ENCODE assay signal across 16 cellular contexts in genomic region chr11:72321381-72321996, GRCh38.
DNase-seq lines count a peak whose midpoint lies in the region; ATAC-seq and TF ChIP-seq lines count a peak whose summit lies in the region.
"Had no signal": no experiment of that assay in that cellular context is flagged by ENCODE, and none has a peak within 500 bp of the region (broad histone marks: within the 10 kb centered on the region; RNA-seq: fewer than 3 reads in every experiment).

No MANE protein-coding gene starts in this region.

- no peak for TF ChIP-seq CTCF in SK-N-SH (IDR thresholded peaks at IDR 0.05)
- no peak for TF ChIP-seq CTCF in fibroblast of mammary gland (conservative IDR thresholded peaks at IDR 0.05; ENCODE audit: control insufficient read depth, insufficient read depth, low read depth, low read length)
- TF ChIP-seq CTCF in ascending aorta (IDR thresholded peaks at IDR 0.05), result no peak

- peaks cover 34 to 72% of the 10 kb centered on the region in 2 experiments for H3K4me1 ChIP-seq in SK-N-SH (ENCODE audit: control insufficient read depth in 1 of 2, insufficient read depth in 2 of 2, low read depth in 1 of 2, low read length in 1 of 2)
- no peaks in the 10 kb centered on the region for H3K4me1 ChIP-seq in ascending aorta
- H3K4me1 ChIP-seq: tibial nerve had no signal

- no peak overlapping the region for H3K4me3 ChIP-seq in SK-N-SH (ENCODE audit: low read depth in 2 of 2, low read length in 1 of 2)
- H3K4me3 ChIP-seq in fibroblast of mammary gland (ENCODE audit: control insufficient read depth, low read depth, low read length), result no peak overlapping the region
- H3K4me3 ChIP-seq in ascending aorta, result no peak overlapping the region
- H3K4me3 ChIP-seq: tibial nerve had no signal

- peaks cover 2 to 4% of the 10 kb centered on the region in 2 experiments for H3K36me3 ChIP-seq in SK-N-SH (replicated peaks in 1 of 2; ENCODE audit: control insufficient read depth in 1 of 2, insufficient read depth in 2 of 2, low read length in 1 of 2)
- H3K36me3 ChIP-seq in ascending aorta, result peaks cover 8 to 9% of the 10 kb centered on the region in 2 donors

- peaks cover 16% of the 10 kb centered on the region for H3K4me1 Mint-ChIP-seq in activated CD4-positive, alpha-beta T cell treated with anti-CD3 and anti-CD28 coated beads for 36 hours
- peaks cover 6% of the 10 kb centered on the region for H3K4me1 Mint-ChIP-seq in activated CD4-positive, alpha-beta T cell treated with anti-CD3 and anti-CD28 coated beads, Interleukin-2, amount 10 ng/mL, durations not matched to agents 7 days and 5 days
- peaks cover 12% of the 10 kb centered on the region for H3K4me1 Mint-ChIP-seq in stimulated activated effector memory CD8-positive, alpha-beta T cell treated with anti-CD3 and anti-CD28 coated beads, Interleukin-12 subunit alpha, Interleukin-12 subunit beta, amount 100 ng/mL, for 72 hours
- H3K4me1 Mint-ChIP-seq: activated B cell treated with CpG ODN at 0.5 μM for 24 hours had no signal

- ATAC-seq in activated CD4-positive, alpha-beta T cell treated with anti-CD3 and anti-CD28 coated beads for 36 hours, result peak; percentile 25
- ATAC-seq in stimulated activated effector memory CD8-positive, alpha-beta T cell treated with anti-CD3 and anti-CD28 coated beads, Interleukin-12 subunit alpha, Interleukin-12 subunit beta, amount 100 ng/mL, for 72 hours, result peak; percentile 72

- H3K9me3 ChIP-seq in SK-N-SH (no peaks in the 10 kb centered on the region), ascending aorta (no peaks in the 10 kb centered on the region)
- H3K9me3 ChIP-seq: tibial nerve had no signal

- no peaks in the 10 kb centered on the region for H4K20me1 ChIP-seq in SK-N-SH (ENCODE audit: insufficient read depth)

- H3K4me3 Mint-ChIP-seq in activated CD4-positive, alpha-beta T cell treated with anti-CD3 and anti-CD28 coated beads for 36 hours, result no peak overlapping the region
- H3K4me3 Mint-ChIP-seq in activated CD4-positive, alpha-beta T cell treated with anti-CD3 and anti-CD28 coated beads, Interleukin-2, amount 10 ng/mL, durations not matched to agents 7 days and 5 days, result no peak overlapping the region
- H3K4me3 Mint-ChIP-seq in stimulated activated effector memory CD8-positive, alpha-beta T cell treated with anti-CD3 and anti-CD28 coated beads, Interleukin-12 subunit alpha, Interleukin-12 subunit beta, amount 100 ng/mL, for 72 hours, result no peak overlapping the region
- H3K4me3 Mint-ChIP-seq: activated B cell treated with CpG ODN at 0.5 μM for 24 hours had no signal

- peak overlapping the region; percentile 39 for H3K4me2 ChIP-seq in SK-N-SH

- H3K27ac Mint-ChIP-seq in activated CD4-positive, alpha-beta T cell treated with anti-CD3 and anti-CD28 coated beads for 36 hours, result no peak overlapping the region
- H3K27ac Mint-ChIP-seq in activated CD4-positive, alpha-beta T cell treated with anti-CD3 and anti-CD28 coated beads, Interleukin-2, amount 10 ng/mL, durations not matched to agents 7 days and 5 days, result no peak overlapping the region
- peak overlapping the region; percentile 27 for H3K27ac Mint-ChIP-seq in stimulated activated effector memory CD8-positive, alpha-beta T cell treated with anti-CD3 and anti-CD28 coated beads, Interleukin-12 subunit alpha, Interleukin-12 subunit beta, amount 100 ng/mL, for 72 hours
- H3K27ac Mint-ChIP-seq: activated B cell treated with CpG ODN at 0.5 μM for 24 hours had no signal

- no peak for DNase-seq in activated CD4-positive, alpha-beta T cell treated with anti-CD3 and anti-CD28 coated beads for 36 hours
- no peak for DNase-seq in activated CD4-positive, alpha-beta T cell treated with anti-CD3 and anti-CD28 coated beads, Interleukin-2, amount 10 ng/mL, durations not matched to agents 7 days and 5 days
- DNase-seq in SK-N-SH, result peak; percentile 78
- DNase-seq in fibroblast of mammary gland (ENCODE audit: low read depth), result peak; percentile 77
- no peak for DNase-seq in stimulated activated effector memory CD8-positive, alpha-beta T cell treated with anti-CD3 and anti-CD28 coated beads, Interleukin-12 subunit alpha, Interleukin-12 subunit beta, amount 100 ng/mL, for 72 hours (ENCODE audit: low spot score in 2 of 2)
- no peak for DNase-seq in ascending aorta (ENCODE audit: low spot score in 2 of 2)
- no peak for DNase-seq in posterior cingulate gyrus
- DNase-seq in GM19238 (ENCODE audit: insufficient read length, low spot score), result no peak
- DNase-seq: 8988T, activated B cell treated with CpG ODN at 0.5 μM for 24 hours, activated T-cell treated with anti-CD3 and anti-CD28 coated beads for 4 hours, amniotic stem cell, NCI-H1436, occipital lobe, SHP77 treated with DMSO at 0.1 percent for 48 hours had no signal

- H3K27me3 Mint-ChIP-seq in activated CD4-positive, alpha-beta T cell treated with anti-CD3 and anti-CD28 coated beads for 36 hours, result no peaks in the 10 kb centered on the region
- H3K27me3 Mint-ChIP-seq in activated CD4-positive, alpha-beta T cell treated with anti-CD3 and anti-CD28 coated beads, Interleukin-2, amount 10 ng/mL, durations not matched to agents 7 days and 5 days, result no peaks in the 10 kb centered on the region
- H3K27me3 Mint-ChIP-seq: activated B cell treated with CpG ODN at 0.5 μM for 24 hours had no signal

- POLR2A ChIA-PET in activated CD4-positive, alpha-beta T cell treated with anti-CD3 and anti-CD28 coated beads for 36 hours (lab: Charles Lee), result no interaction called here
- POLR2A ChIA-PET in activated CD4-positive, alpha-beta T cell treated with anti-CD3 and anti-CD28 coated beads, Interleukin-2, amount 10 ng/mL, durations not matched to agents 7 days and 5 days (lab: Charles Lee), result no interaction called here
- POLR2A ChIA-PET in SK-N-SH (lab: Yijun Ruan, JAX), result interaction anchor here (0.6 to 21.1 kb wide), 17 partner anchors 12 to 110 kb away, joined by 3 to 550 read pairs (median 7); partner anchors contain the start of gene PHOX2A

- 12% methylated on average over 8 of the region's 8 CpGs for WGBS in SK-N-SH (ENCODE audit: low lambda C conversion rate)

- no peak overlapping the region for H3K9ac ChIP-seq in SK-N-SH

- H2AFZ ChIP-seq in SK-N-SH (ENCODE audit: low read depth), result no peak overlapping the region

- H3K9me2 ChIP-seq in SK-N-SH, result no peaks in the 10 kb centered on the region

- H3K27ac ChIP-seq in SK-N-SH (ENCODE audit: low read depth in 2 of 2, low read length in 1 of 2) (peak overlapping the region; percentile 75 to 100), ascending aorta (no peak overlapping the region)
- H3K27ac ChIP-seq: tibial nerve had no signal

- CTCF ChIA-PET in activated CD4-positive, alpha-beta T cell treated with anti-CD3 and anti-CD28 coated beads for 36 hours (lab: Charles Lee), result interaction anchor here (0.5 kb wide), 1 partner anchor 366 kb away, joined by 3 read pairs; no protein-coding TSS in a partner anchor
- CTCF ChIA-PET in activated CD4-positive, alpha-beta T cell treated with anti-CD3 and anti-CD28 coated beads, Interleukin-2, amount 10 ng/mL, durations not matched to agents 7 days and 5 days (lab: Charles Lee), result interaction anchor here (0.7 to 2.0 kb wide), 3 partner anchors 9 to 110 kb away, joined by 3 to 5 read pairs (median 4); no protein-coding TSS in a partner anchor
- CTCF ChIA-PET in SK-N-SH (lab: Yijun Ruan, JAX), result interaction anchor here (0.8 to 36.9 kb wide), 12 partner anchors 10 to 112 kb away, joined by 3 to 637 read pairs (median 6); no protein-coding TSS in a partner anchor

- 0 out of 2 replicates have a peak, but pooled peaks cover 3% of the 10 kb centered on the region for H3K79me2 ChIP-seq in SK-N-SH (ENCODE audit: insufficient read depth)

- H3K27me3 ChIP-seq in SK-N-SH (ENCODE audit: insufficient read depth) (no peaks in the 10 kb centered on the region), ascending aorta (no peaks in the 10 kb centered on the region)
- H3K27me3 ChIP-seq: tibial nerve had no signal

- peaks cover 2% of the 10 kb centered on the region for H3K36me3 Mint-ChIP-seq in activated CD4-positive, alpha-beta T cell treated with anti-CD3 and anti-CD28 coated beads for 36 hours (ENCODE audit: low read depth)
- no peaks in the 10 kb centered on the region for H3K36me3 Mint-ChIP-seq in activated CD4-positive, alpha-beta T cell treated with anti-CD3 and anti-CD28 coated beads, Interleukin-2, amount 10 ng/mL, durations not matched to agents 7 days and 5 days (ENCODE audit: low read depth)
- peaks cover 27% of the 10 kb centered on the region for H3K36me3 Mint-ChIP-seq in stimulated activated effector memory CD8-positive, alpha-beta T cell treated with anti-CD3 and anti-CD28 coated beads, Interleukin-12 subunit alpha, Interleukin-12 subunit beta, amount 100 ng/mL, for 72 hours

- H3F3A ChIP-seq in SK-N-SH (replicated peaks; ENCODE audit: insufficient read depth), result peaks cover 34% of the 10 kb centered on the region

- intact Hi-C loops in activated CD4-positive, alpha-beta T cell treated with anti-CD3 and anti-CD28 coated beads for 36 hours (cut with DNase I, micrococcal nuclease), result no loop called here
- intact Hi-C loops in ascending aorta (cut with DNase I), result no loop called here
- intact Hi-C loops in posterior cingulate gyrus (cut with DNase I), result no loop called here

- TF ChIP-seq RAD21 in SK-N-SH (IDR thresholded peaks at IDR 0.05; ENCODE audit: low read length), result peak; percentile 44; the same call in 1 of the 2 replicates

- TF ChIP-seq EP300 in SK-N-SH (IDR thresholded peaks at IDR 0.05; ENCODE audit: borderline replicate concordance in 1 of 2, low read depth in 1 of 2, low read length in 1 of 2), result peak; percentile 95 to 100

- no peaks in the 10 kb centered on the region for H3K9me3 Mint-ChIP-seq in activated CD4-positive, alpha-beta T cell treated with anti-CD3 and anti-CD28 coated beads for 36 hours (ENCODE audit: low read depth)
- no peaks in the 10 kb centered on the region for H3K9me3 Mint-ChIP-seq in activated CD4-positive, alpha-beta T cell treated with anti-CD3 and anti-CD28 coated beads, Interleukin-2, amount 10 ng/mL, durations not matched to agents 7 days and 5 days
- H3K9me3 Mint-ChIP-seq in stimulated activated effector memory CD8-positive, alpha-beta T cell treated with anti-CD3 and anti-CD28 coated beads, Interleukin-12 subunit alpha, Interleukin-12 subunit beta, amount 100 ng/mL, for 72 hours, result no peaks in the 10 kb centered on the region
- H3K9me3 Mint-ChIP-seq: activated B cell treated with CpG ODN at 0.5 μM for 24 hours had no signal

TF ChIP-seq in SK-N-SH, 30 proteins besides CTCF, POLR2A, EP300 and RAD21 (continues in another document):
- TF ChIP-seq TEAD4 (IDR thresholded peaks at IDR 0.05; ENCODE audit: borderline replicate concordance, insufficient read depth) (peak; percentile 91), PBX3 (IDR thresholded peaks at IDR 0.05) (peak; percentile 97), SIN3A (IDR thresholded peaks at IDR 0.05; ENCODE audit: borderline replicate concordance, low read depth, low read length) (no peak)

Comparison
In these comparisons a context has a peak if more than half of its experiments do, and no peak if none do; other contexts are left out.
1. DNase-seq: peak in SK-N-SH (single experiment) and fibroblast of mammary gland (single experiment); none in activated CD4-positive, alpha-beta T cell treated with anti-CD3 and anti-CD28 coated beads for 36 hours (single experiment), activated CD4-positive, alpha-beta T cell treated with anti-CD3 and anti-CD28 coated beads, Interleukin-2, amount 10 ng/mL, durations not matched to agents 7 days and 5 days (single experiment), stimulated activated effector memory CD8-positive, alpha-beta T cell treated with anti-CD3 and anti-CD28 coated beads, Interleukin-12 subunit alpha, Interleukin-12 subunit beta, amount 100 ng/mL, for 72 hours (0 of 2), ascending aorta (0 of 2), posterior cingulate gyrus (0 of 10) and GM19238 (single experiment).
2. H3K27ac ChIP-seq: peak in SK-N-SH (2 of 2); none in ascending aorta (0 of 2).